ENCODE assay signal across 12 cellular contexts in genomic region chr16:84184775-84185174, GRCh38. TPM values are rescaled to one million over a fixed set of nuclear protein-coding genes. Genes with fewer than 3 reads are reported as not detected.
DNase-seq lines count a peak whose midpoint lies in the region; ATAC-seq and TF ChIP-seq lines count a peak whose summit lies in the region.
"Had no signal": no experiment of that assay in that cellular context is flagged by ENCODE, and none has a peak within 500 bp of the region (broad histone marks: within the 10 kb centered on the region; RNA-seq: fewer than 3 reads in every experiment).

No MANE protein-coding gene starts in this region.

- no peak for DNase-seq in CD4-positive, alpha-beta memory T cell
- DNase-seq in effector memory CD8-positive, alpha-beta T cell = no peak
- no peak for DNase-seq in nephron progenitor cell
- DNase-seq in esophagus muscularis mucosa (ENCODE audit: extremely low spot score) = no peak
- DNase-seq in stimulated activated CD4-positive, alpha-beta T cell treated with anti-CD3 and anti-CD28 coated beads, Interleukin-2, amount 100 ng/mL, for 48 hours = no peak
- DNase-seq in hepatocyte (ENCODE audit: low spot score) = no peak
- no peak for DNase-seq in cerebellar nuclear complex (lab: John Stamatoyannopoulos, UW)
- DNase-seq: MG63 had no signal

- no peaks in the 10 kb centered on the region for H3K9me3 ChIP-seq in CD4-positive, alpha-beta memory T cell (ENCODE audit: control insufficient read depth in 1 of 2, low read length in 2 of 2)
- H3K9me3 ChIP-seq in HUES6 (ENCODE audit: control insufficient read depth, insufficient read depth, low read depth, low read length) = no peaks in the 10 kb centered on the region
- H3K9me3 ChIP-seq in esophagus muscularis mucosa = no peaks in the 10 kb centered on the region
- H3K9me3 ChIP-seq in hepatocyte (ENCODE audit: low read depth) = no peaks in the 10 kb centered on the region
- H3K9me3 ChIP-seq: MG63 had no signal

- no peak overlapping the region for H3K4me2 ChIP-seq in hepatocyte

- H2AFZ ChIP-seq in hepatocyte = no peak overlapping the region

- H3K9me3 Mint-ChIP-seq in CD4-positive, alpha-beta memory T cell = no peaks in the 10 kb centered on the region
- no peaks in the 10 kb centered on the region for H3K9me3 Mint-ChIP-seq in effector memory CD8-positive, alpha-beta T cell
- no peaks in the 10 kb centered on the region for H3K9me3 Mint-ChIP-seq in nephron progenitor cell
- H3K9me3 Mint-ChIP-seq: dendritic cell treated with granulocyte-macrophage colony-stimulating factor and Interleukin-4, amounts not matched to agents 40 ng/mL and 50 ng/mL, for 4 days had no signal

- no peak for TF ChIP-seq EP300 in esophagus muscularis mucosa (IDR thresholded peaks at IDR 0.05)

- peaks cover 10 to 32% (median 21%) of the 10 kb centered on the region in 4 donors for H3K4me1 Mint-ChIP-seq in CD4-positive, alpha-beta memory T cell
- peaks cover 6 to 22% of the 10 kb centered on the region in 2 donors for H3K4me1 Mint-ChIP-seq in effector memory CD8-positive, alpha-beta T cell (ENCODE audit: low read depth in 2 of 2)
- peaks cover 19% of the 10 kb centered on the region for H3K4me1 Mint-ChIP-seq in nephron progenitor cell

- H3K4me1 ChIP-seq in CD4-positive, alpha-beta memory T cell (ENCODE audit: insufficient read depth, low read length) = peaks cover 19% of the 10 kb centered on the region
- H3K4me1 ChIP-seq in HUES6 (ENCODE audit: control insufficient read depth, insufficient read depth, low read length) = no peaks in the 10 kb centered on the region
- H3K4me1 ChIP-seq in esophagus muscularis mucosa = peaks cover 18 to 48% (median 42%) of the 10 kb centered on the region in 4 donors
- peaks cover 3% of the 10 kb centered on the region for H3K4me1 ChIP-seq in hepatocyte (ENCODE audit: insufficient read depth)

- H3K27me3 Mint-ChIP-seq in CD4-positive, alpha-beta memory T cell = no peaks in the 10 kb centered on the region
- no peaks in the 10 kb centered on the region for H3K27me3 Mint-ChIP-seq in effector memory CD8-positive, alpha-beta T cell
- H3K27me3 Mint-ChIP-seq in nephron progenitor cell (ENCODE audit: low read depth, poor library complexity) = no peaks in the 10 kb centered on the region
- H3K27me3 Mint-ChIP-seq: dendritic cell treated with granulocyte-macrophage colony-stimulating factor and Interleukin-4, amounts not matched to agents 40 ng/mL and 50 ng/mL, for 4 days had no signal

- no peaks in the 10 kb centered on the region for H3K27me3 ChIP-seq in CD4-positive, alpha-beta memory T cell (ENCODE audit: insufficient read depth, low read length)
- H3K27me3 ChIP-seq in HUES6 (ENCODE audit: control insufficient read depth, insufficient read depth, low read length) (no peaks in the 10 kb centered on the region), esophagus muscularis mucosa (no peaks in the 10 kb centered on the region), hepatocyte (no peaks in the 10 kb centered on the region)
- H3K27me3 ChIP-seq: MG63 had no signal

- H3K4me3 Mint-ChIP-seq in CD4-positive, alpha-beta memory T cell = peak overlapping the region; percentile 81 to 95 (median 93)
- peak overlapping the region; percentile 91 to 94 for H3K4me3 Mint-ChIP-seq in effector memory CD8-positive, alpha-beta T cell
- H3K4me3 Mint-ChIP-seq in nephron progenitor cell = peak overlapping the region; percentile 94
- H3K4me3 Mint-ChIP-seq: dendritic cell treated with granulocyte-macrophage colony-stimulating factor and Interleukin-4, amounts not matched to agents 40 ng/mL and 50 ng/mL, for 4 days had no signal

- peaks cover 27% of the 10 kb centered on the region for H3K79me2 ChIP-seq in hepatocyte

- peak overlapping the region in 6 of 7 donors; percentile 14 to 89 (median 52) for H3K27ac Mint-ChIP-seq in CD4-positive, alpha-beta memory T cell
- peak overlapping the region in 1 of 2 donors; percentile 2 for H3K27ac Mint-ChIP-seq in effector memory CD8-positive, alpha-beta T cell
- peak overlapping the region; percentile 84 for H3K27ac Mint-ChIP-seq in nephron progenitor cell
- H3K27ac Mint-ChIP-seq: dendritic cell treated with granulocyte-macrophage colony-stimulating factor and Interleukin-4, amounts not matched to agents 40 ng/mL and 50 ng/mL, for 4 days had no signal

- CTCF ChIA-PET in CD4-positive, alpha-beta memory T cell (lab: Charles Lee; ENCODE audit: partially characterized antibody) = interaction anchor here (1.8 to 2.5 kb wide), 2 partner anchors 9 to 101 kb away, joined by 6 to 8 read pairs; no protein-coding TSS in a partner anchor

- no peaks in the 10 kb centered on the region for H4K20me1 ChIP-seq in hepatocyte (ENCODE audit: insufficient read depth, poor library complexity, severe bottlenecking)

- no peak for TF ChIP-seq POLR2A in esophagus muscularis mucosa (IDR thresholded peaks at IDR 0.05; ENCODE audit: low read depth)

- H3K9me2 ChIP-seq in hepatocyte (replicated peaks; ENCODE audit: insufficient read depth) = no peaks in the 10 kb centered on the region

- H3K36me3 ChIP-seq in CD4-positive, alpha-beta memory T cell (ENCODE audit: insufficient read depth, low read length) = peaks cover 38% of the 10 kb centered on the region
- H3K36me3 ChIP-seq in HUES6 (ENCODE audit: control insufficient read depth, insufficient read depth, low read length) (peaks cover 53% of the 10 kb centered on the region), esophagus muscularis mucosa (peaks cover 18 to 53% (median 50%) of the 10 kb centered on the region in 4 donors), hepatocyte (replicated peaks; ENCODE audit: insufficient read depth, low read depth) (no peaks in the 10 kb centered on the region)
- H3K36me3 ChIP-seq: MG63 had no signal

- ATAC-seq in effector memory CD8-positive, alpha-beta T cell (replicated peaks) = no peak

- H3K9ac ChIP-seq in HUES6 (ENCODE audit: low read length) = peak overlapping the region; percentile 23

- intact Hi-C loops in CD4-positive, alpha-beta memory T cell (cut with micrococcal nuclease) = loop anchor here (5.0 kb wide), 1 partner anchor 843 kb away; the partner anchor contains the start of gene KIAA0513
- intact Hi-C loops in esophagus muscularis mucosa (cut with DNase I) = loop anchor here (10.0 kb wide), 2 partner anchors 70 to 230 kb away; partner anchors contain the start of genes MBTPS1 and OSGIN1

- POLR2A ChIA-PET in CD4-positive, alpha-beta memory T cell (lab: Charles Lee; ENCODE audit: partially characterized antibody) = no interaction called here

- H3K36me3 Mint-ChIP-seq in CD4-positive, alpha-beta memory T cell = peaks cover 16 to 28% of the 10 kb centered on the region in 2 donors
- H3K36me3 Mint-ChIP-seq in effector memory CD8-positive, alpha-beta T cell (ENCODE audit: insufficient read depth) = peaks cover 9% of the 10 kb centered on the region
- H3K36me3 Mint-ChIP-seq in nephron progenitor cell (ENCODE audit: low read depth) = peaks cover 19% of the 10 kb centered on the region

- no peak for TF ChIP-seq CTCF in nephron progenitor cell (IDR thresholded peaks at IDR 0.05)
- TF ChIP-seq CTCF in esophagus muscularis mucosa (IDR thresholded peaks at IDR 0.05) = no peak
- TF ChIP-seq CTCF in hepatocyte (IDR thresholded peaks at IDR 0.05; ENCODE audit: poor library complexity) = no peak

- 74% methylated on average over 10 of the region's 10 CpGs for WGBS in esophagus muscularis mucosa
- WGBS in hepatocyte (ENCODE audit: low lambda C conversion rate, missing lambda C conversion rate) = 97% methylated on average over 10 of the region's 10 CpGs

- H3K27ac ChIP-seq in CD4-positive, alpha-beta memory T cell (ENCODE audit: low read depth, low read length) = no peak overlapping the region
- H3K27ac ChIP-seq in HUES6 (ENCODE audit: low read depth, low read length) = no peak overlapping the region
- peak overlapping the region in 2 of 4 donors; percentile 42 to 79 for H3K27ac ChIP-seq in esophagus muscularis mucosa (replicated peaks in 1 of 4)
- no peak overlapping the region for H3K27ac ChIP-seq in hepatocyte

- H3K4me3 ChIP-seq in CD4-positive, alpha-beta memory T cell (ENCODE audit: low read length in 2 of 2) = no peak overlapping the region
- H3K4me3 ChIP-seq in HUES6 (ENCODE audit: low read depth, low read length) (no peak overlapping the region), esophagus muscularis mucosa (peak overlapping the region in 1 of 4 donors; percentile 86), hepatocyte (no peak overlapping the region)
- H3K4me3 ChIP-seq: MG63 had no signal

RNA-seq across cellular contexts. Expression of gene TAF1C, which starts 2.1 kb away (rescaled TPM):
- 100 to 1,000 TPM in 1 of 2 experiments, 10 to 100 TPM in 1; 91.5 to 102 TPM for total RNA-seq in CD4-positive, alpha-beta memory T cell
- polyA plus RNA-seq in CD4-positive, alpha-beta memory T cell = 10 to 100 TPM in 1 of 2 donors, 1 to 10 TPM in 1; 4.1 to 10.9 TPM
- total RNA-seq in esophagus muscularis mucosa (10 to 100 TPM; 15.6 to 39.6 (median 21.8) TPM), hepatocyte (30.2 and 32.8 TPM in 2 replicates)
- 39.2 and 58.0 TPM in 2 replicates for polyA plus RNA-seq in hepatocyte

RNA-seq across cellular contexts. Expression of gene ADAD2, which starts 6.2 kb away (rescaled TPM):
- not detected for total RNA-seq in CD4-positive, alpha-beta memory T cell
- polyA plus RNA-seq in CD4-positive, alpha-beta memory T cell = not detected
- total RNA-seq in esophagus muscularis mucosa (under 1 TPM in 3 of 4 donors, not detected in 1; 0.42 to 0.83 (median 0.80) TPM), hepatocyte (not detected in 2 replicates)
- polyA plus RNA-seq in hepatocyte = 0.30 TPM in 1 of 2 replicates, not detected in the other
- total RNA-seq: mesenteric fat pad, OCI-LY7 had no signal

RNA-seq across cellular contexts. Expression of gene DNAAF1, which starts 39.7 kb away (rescaled TPM):
- total RNA-seq in CD4-positive, alpha-beta memory T cell = under 1 TPM in 1 of 2 experiments, not detected in 1; 0.19 TPM
- 1 to 10 TPM in 1 of 2 donors, not detected in 1; 1.2 TPM for polyA plus RNA-seq in CD4-positive, alpha-beta memory T cell
- total RNA-seq in esophagus muscularis mucosa = under 1 TPM in 2 of 4 donors, not detected in 2; 0.66 to 0.78 TPM
- total RNA-seq in hepatocyte = 0.13 and 0.16 TPM in 2 replicates
- 0.12 and 0.31 TPM in 2 replicates for polyA plus RNA-seq in hepatocyte
- total RNA-seq: mesenteric fat pad had no signal

RNA-seq across cellular contexts. Expression of gene HSDL1, which starts 39.8 kb away (rescaled TPM):
- total RNA-seq in CD4-positive, alpha-beta memory T cell = 10 to 100 TPM; 20.1 to 23.0 TPM
- 10 to 100 TPM in 1 of 2 donors, 1 to 10 TPM in 1; 9.9 to 11.4 TPM for polyA plus RNA-seq in CD4-positive, alpha-beta memory T cell
- total RNA-seq in esophagus muscularis mucosa (10 to 100 TPM in 3 of 4 donors, 1 to 10 TPM in 1; 7.1 to 14.6 (median 11.4) TPM), hepatocyte (24.9 and 26.7 TPM in 2 replicates)
- 14.3 and 20.1 TPM in 2 replicates for polyA plus RNA-seq in hepatocyte

RNA-seq across cellular contexts. Expression of gene KCNG4, which starts 55.0 kb away (rescaled TPM):
- total RNA-seq in CD4-positive, alpha-beta memory T cell = not detected
- polyA plus RNA-seq in CD4-positive, alpha-beta memory T cell = not detected
- total RNA-seq in esophagus muscularis mucosa (not detected), hepatocyte (not detected in 2 replicates)
- polyA plus RNA-seq in hepatocyte = not detected in 2 replicates
- total RNA-seq: mesenteric fat pad, OCI-LY7 had no signal
